Comparison of ENCODE assay signal across 9 cellular contexts in the genomic region with DNA sequence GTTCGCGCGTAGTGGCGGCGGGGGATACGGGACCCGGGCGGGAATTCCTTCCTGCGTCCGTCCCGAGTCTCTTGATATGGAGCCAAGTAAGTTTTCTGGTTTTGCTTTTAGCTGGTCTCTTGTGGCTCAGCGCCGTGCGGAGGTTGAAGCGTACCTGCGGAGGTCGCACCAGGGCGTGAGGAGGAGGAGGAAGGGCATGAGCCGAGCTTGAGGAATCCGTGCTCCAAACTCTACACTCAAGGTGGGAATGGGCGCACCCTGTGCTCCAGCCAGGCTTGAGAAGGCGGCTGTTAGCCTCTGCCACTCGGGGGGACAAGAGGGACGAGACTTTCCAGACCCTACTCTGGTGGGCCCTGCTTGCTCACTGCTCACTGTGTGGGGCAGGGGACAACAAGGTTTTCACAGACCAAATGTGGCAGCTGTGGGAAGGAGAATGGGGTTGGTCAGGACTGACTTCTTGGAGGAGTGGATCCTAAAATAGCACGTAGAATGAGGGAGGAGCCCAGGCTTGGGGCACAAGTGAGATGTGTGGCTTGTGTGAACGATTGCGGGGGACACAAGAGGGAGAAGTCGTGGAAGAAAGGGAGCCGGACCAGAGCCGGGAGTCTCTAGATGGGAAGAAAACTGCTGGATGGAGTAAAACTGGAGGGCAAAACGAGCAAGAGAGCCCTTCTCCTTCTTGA. TPM values are rescaled to one million over a fixed set of nuclear protein-coding genes. Genes with fewer than 3 reads are reported as not detected.
DNase-seq lines count a peak whose midpoint lies in the region; TF ChIP-seq lines count a peak whose summit lies in the region.
"Had no signal": no experiment of that assay in that cellular context is flagged by ENCODE, and none has a peak within 500 bp of the region (broad histone marks: within the 10 kb centered on the region; RNA-seq: fewer than 3 reads in every experiment).

No MANE protein-coding gene starts in this region.

- no peak for TF ChIP-seq EP300 in tibial nerve (IDR thresholded peaks at IDR 0.05)

- H3K9me3 ChIP-seq in tibial nerve, result no peaks in the 10 kb centered on the region

- H3K27ac ChIP-seq in 22Rv1 (peak overlapping the region; percentile 78), tibial nerve (peak overlapping the region; percentile 89 to 91 (median 90))

- H3K4me3 ChIP-seq in HFF-Myc (replicated peaks; ENCODE audit: low read depth, low read length) (peak overlapping the region; percentile 97), kidney epithelial cell (ENCODE audit: low read depth, low read length) (peak overlapping the region; percentile 99), tibial nerve (peak overlapping the region; percentile 83 to 98 (median 88))

- WGBS in tibial nerve, 2 donors, result 3 to 7% methylated on average over 13 to 31 of the region's 31 CpGs

- peak overlapping the region; percentile 89 for H3K4me3 Mint-ChIP-seq in activated naive CD8-positive, alpha-beta T cell treated with anti-CD3 and anti-CD28 coated beads for 36 hours

- H3K4me1 ChIP-seq in tibial nerve, result peaks cover 0 to 56% (median 20%) of the 10 kb centered on the region in 4 donors

- no peak for DNase-seq in HFF-Myc (ENCODE audit: extremely low read depth, low read depth)
- no peak for DNase-seq in activated naive CD8-positive, alpha-beta T cell treated with anti-CD3 and anti-CD28 coated beads for 36 hours
- DNase-seq in kidney epithelial cell (ENCODE audit: low read depth), result no peak
- DNase-seq in tibial nerve (ENCODE audit: low spot score in 2 of 2), result no peak
- no peak for DNase-seq in NCI-H2029 treated with DMSO at 0.1 percent for 48 hours (lab: John Stamatoyannopoulos, UW)
- DNase-seq in SKM-1 treated with dmso at 0.1 percent for 144 hours (lab: John Stamatoyannopoulos, UW; ENCODE audit: unreplicated experiment), result no peak
- no peak for DNase-seq in DMS79 treated with DMSO at 0.1 percent for 48 hours (lab: John Stamatoyannopoulos, UW)

- no peaks in the 10 kb centered on the region for H3K27me3 Mint-ChIP-seq in activated naive CD8-positive, alpha-beta T cell treated with anti-CD3 and anti-CD28 coated beads for 36 hours

- TF ChIP-seq POLR2A in tibial nerve (IDR thresholded peaks at IDR 0.05), result no peak

- H3K4me1 Mint-ChIP-seq in activated naive CD8-positive, alpha-beta T cell treated with anti-CD3 and anti-CD28 coated beads for 36 hours, result peaks cover 39% of the 10 kb centered on the region

- TF ChIP-seq CTCF in 22Rv1 (IDR thresholded peaks at IDR 0.05) (no peak), HFF-Myc (IDR thresholded peaks at IDR 0.05; ENCODE audit: low read depth, low read length, missing control alignments) (no peak), kidney epithelial cell (IDR thresholded peaks at IDR 0.05; ENCODE audit: insufficient read depth, low read length, poor library complexity, severe bottlenecking) (no peak), tibial nerve (IDR thresholded peaks at IDR 0.05) (no peak)

- peak overlapping the region; percentile 98 for H3K27ac Mint-ChIP-seq in activated naive CD8-positive, alpha-beta T cell treated with anti-CD3 and anti-CD28 coated beads for 36 hours

- no peaks in the 10 kb centered on the region for H3K9me3 Mint-ChIP-seq in activated naive CD8-positive, alpha-beta T cell treated with anti-CD3 and anti-CD28 coated beads for 36 hours

- peaks cover 30% of the 10 kb centered on the region for H3K36me3 Mint-ChIP-seq in activated naive CD8-positive, alpha-beta T cell treated with anti-CD3 and anti-CD28 coated beads for 36 hours

- no peaks in the 10 kb centered on the region for H3K36me3 ChIP-seq in kidney epithelial cell (ENCODE audit: control insufficient read depth, insufficient read depth, low read length)
- H3K36me3 ChIP-seq in tibial nerve, result peaks cover 0 to 32% (median 6%) of the 10 kb centered on the region in 3 donors

- H3K27me3 ChIP-seq in kidney epithelial cell (ENCODE audit: control insufficient read depth, insufficient read depth, low read length) (no peaks in the 10 kb centered on the region), tibial nerve (no peaks in the 10 kb centered on the region)

RNA-seq across cellular contexts. Expression of gene ATG101, which starts 0.6 kb away (rescaled TPM):
- 10 to 100 TPM; 39.8 to 41.2 TPM for total RNA-seq in activated naive CD8-positive, alpha-beta T cell treated with anti-CD3 and anti-CD28 coated beads for 36 hours
- total RNA-seq in kidney epithelial cell (77.8 and 83.1 TPM in 2 replicates), tibial nerve (10 to 100 TPM; 32.6 to 49.6 (median 37.5) TPM)

RNA-seq across cellular contexts. Expression of gene SMIM41, which starts 9.1 kb away (rescaled TPM):
- total RNA-seq in activated naive CD8-positive, alpha-beta T cell treated with anti-CD3 and anti-CD28 coated beads for 36 hours, result not detected
- total RNA-seq in kidney epithelial cell, result 0.34 TPM in 1 of 2 replicates, not detected in the other
- total RNA-seq in tibial nerve, result 10 to 100 TPM; 16.5 to 78.7 (median 39.3) TPM
- total RNA-seq: lung microvascular endothelial cell had no signal

RNA-seq across cellular contexts. Expression of gene NR4A1, which starts 19.1 kb away (rescaled TPM):
- 10 to 100 TPM; 88.0 to 92.6 TPM for total RNA-seq in activated naive CD8-positive, alpha-beta T cell treated with anti-CD3 and anti-CD28 coated beads for 36 hours
- 9.2 and 11.2 TPM in 2 replicates for total RNA-seq in kidney epithelial cell
- 1,000 to 10,000 TPM in 1 of 4 donors, 100 to 1,000 TPM in 3; 390 to 1,252 (median 718) TPM for total RNA-seq in tibial nerve

Comparison
In these comparisons a context has a peak if more than half of its experiments do, and no peak if none do; other contexts are left out.
1. RNA of gene SMIM41, which starts 9.1 kb away (total RNA-seq): 16.5 to 78.7 TPM in tibial nerve; not detected in activated naive CD8-positive, alpha-beta T cell treated with anti-CD3 and anti-CD28 coated beads for 36 hours and 0.34 TPM in kidney epithelial cell; every median in the first group is over 10 times any median in the second.
2. RNA of gene NR4A1, which starts 19.1 kb away (total RNA-seq): 390 to 1,252 TPM in tibial nerve; 88.0 to 92.6 TPM in activated naive CD8-positive, alpha-beta T cell treated with anti-CD3 and anti-CD28 coated beads for 36 hours and 9.2 to 11.2 TPM in kidney epithelial cell; every median in the first group is over 4 times any median in the second.
3. Peak in every context shown above with its lines, with median percentiles within 50 percentile points of each other: H3K4me3 ChIP-seq.